In the genomic region with DNA sequence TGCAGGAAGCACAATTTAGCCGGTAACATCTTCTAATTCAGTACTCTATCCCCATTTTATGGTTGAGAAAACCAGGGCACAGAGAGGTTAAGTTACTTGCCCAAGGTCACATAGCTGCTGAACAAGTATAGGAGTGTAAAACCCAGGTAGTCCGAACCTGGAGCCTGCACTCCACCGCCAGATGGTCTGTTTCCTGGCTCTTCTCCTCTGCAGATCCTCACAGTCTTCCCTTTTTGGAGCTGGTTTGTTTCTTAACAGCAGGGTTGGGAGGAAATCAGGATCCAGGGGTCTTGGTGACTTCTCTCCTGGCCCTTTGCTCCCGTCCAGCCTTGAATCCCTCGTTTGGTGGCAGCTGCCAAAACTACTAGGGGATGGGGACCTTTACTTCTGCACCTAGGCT, we compare ENCODE assay signal across 25 cellular contexts.
"Had no signal": no experiment of that assay in that cellular context is flagged by ENCODE, and none has a peak within 500 bp of the region (broad histone marks: within the 10 kb centered on the region; RNA-seq: fewer than 3 reads in every experiment).

No MANE protein-coding gene starts in this region.

- ATAC-seq: heart right ventricle; left cardiac atrium; left lung; lower lobe of right lung; naive thymus-derived CD8-positive, alpha-beta T cell; pancreas; sciatic nerve; stimulated activated memory B cell treated with anti-CD40 and anti-IgM and Interleukin-4, amounts not matched to agents 10 μg/mL and 1 μg/mL and 100 μg/mL, for 72 hours; stimulated activated naive CD8-positive, alpha-beta T cell treated with anti-CD3 and anti-CD28 coated beads, Interleukin-15, Interleukin-2, amounts not matched to agents 100 U/mL and 50 U/mL, for 24 hours had no signal

- H3K27me3 ChIP-seq: colonic mucosa, heart right ventricle, pancreas, testis, tibial artery had no signal

- DNase-seq: colonic mucosa; effector CD8-positive, alpha-beta T cell; endodermal cell; esophagus squamous epithelium; foreskin melanocyte; glutamatergic neuron; heart right ventricle; hippocampal formation; left cardiac atrium; left lung; lower lobe of right lung; naive thymus-derived CD8-positive, alpha-beta T cell; occipital lobe; retina; stimulated activated CD4-positive, alpha-beta T cell treated with anti-CD3 and anti-CD28 coated beads, Interleukin-2, amount 100 ng/mL, for 24 hours; stimulated activated CD4-positive, alpha-beta T cell treated with anti-CD3 and anti-CD28 coated beads, Interleukin-4, amount 100 ng/mL, for 24 hours; stimulated activated naive CD8-positive, alpha-beta T cell treated with anti-CD3 and anti-CD28 coated beads, Interleukin-15, Interleukin-2, amounts not matched to agents 100 U/mL and 50 U/mL, for 24 hours; substantia nigra; testis; tibial artery had no signal

- H3K4me1 Mint-ChIP-seq: stimulated activated memory B cell treated with anti-CD40 and anti-IgM and Interleukin-4, amounts not matched to agents 10 μg/mL and 1 μg/mL and 100 μg/mL, for 72 hours had no signal

- H3K4me1 ChIP-seq: colonic mucosa, pancreas, testis had no signal

- H3K36me3 Mint-ChIP-seq: stimulated activated memory B cell treated with anti-CD40 and anti-IgM and Interleukin-4, amounts not matched to agents 10 μg/mL and 1 μg/mL and 100 μg/mL, for 72 hours had no signal

- H3K27ac Mint-ChIP-seq: dendritic cell treated with granulocyte-macrophage colony-stimulating factor and Interleukin-4, amounts not matched to agents 40 ng/mL and 50 ng/mL, for 4 days; endodermal cell; stimulated activated memory B cell treated with anti-CD40 and anti-IgM and Interleukin-4, amounts not matched to agents 10 μg/mL and 1 μg/mL and 100 μg/mL, for 72 hours; type B pancreatic cell had no signal

- H3K36me3 ChIP-seq: colonic mucosa, esophagus squamous epithelium, left lung, lower lobe of right lung, pancreas, tibial artery had no signal

- H3K27me3 Mint-ChIP-seq: type B pancreatic cell had no signal

- H3K4me3 ChIP-seq: colonic mucosa, esophagus squamous epithelium, heart right ventricle, left lung, lower lobe of right lung, pancreas, testis, tibial artery had no signal

- H3K27ac ChIP-seq: colonic mucosa, esophagus squamous epithelium, left lung, lower lobe of right lung, pancreas, testis, tibial artery had no signal

- H3K4me3 Mint-ChIP-seq: dendritic cell treated with granulocyte-macrophage colony-stimulating factor and Interleukin-4, amounts not matched to agents 40 ng/mL and 50 ng/mL, for 4 days; endodermal cell; naive thymus-derived CD8-positive, alpha-beta T cell; stimulated activated memory B cell treated with anti-CD40 and anti-IgM and Interleukin-4, amounts not matched to agents 10 μg/mL and 1 μg/mL and 100 μg/mL, for 72 hours; type B pancreatic cell had no signal

- H3K9me3 ChIP-seq: colonic mucosa, esophagus squamous epithelium, heart right ventricle, left lung, lower lobe of right lung, pancreas, testis, tibial artery had no signal

- H3K9me3 Mint-ChIP-seq: dendritic cell treated with granulocyte-macrophage colony-stimulating factor and Interleukin-4, amounts not matched to agents 40 ng/mL and 50 ng/mL, for 4 days; endodermal cell; naive thymus-derived CD8-positive, alpha-beta T cell; stimulated activated memory B cell treated with anti-CD40 and anti-IgM and Interleukin-4, amounts not matched to agents 10 μg/mL and 1 μg/mL and 100 μg/mL, for 72 hours; type B pancreatic cell had no signal
